ENCODE assay signal across 1 cellular context in genomic region chr6:20401403-20402180, GRCh38.
TF ChIP-seq lines count a peak whose summit lies in the region.

Gene E2F3, plus strand, starts transcription at chr6:20401879. Its CDS starts 354 bp downstream, at chr6:20402233.

TF ChIP-seq in A549, 52 proteins besides CTCF, POLR2A, EP300 and RAD21 (continued from another document):
- TF ChIP-seq HES2 (IDR thresholded peaks at IDR 0.05) (no peak), EHF (CRISPR knock-in tag; IDR thresholded peaks at IDR 0.05) (no peak), CHD4 (IDR thresholded peaks at IDR 0.05; ENCODE audit: borderline replicate concordance) (no peak), POLR2AphosphoS2 (conservative IDR thresholded peaks at IDR 0.05; ENCODE audit: low read length) (no peak), MAX (IDR thresholded peaks at IDR 0.05) (no peak; the same call in 1 of the 2 replicates), HOXB13 (CRISPR knock-in tag; IDR thresholded peaks at IDR 0.05; ENCODE audit: low read depth) (no peak), PHF8 (IDR thresholded peaks at IDR 0.05; ENCODE audit: borderline replicate concordance, low read depth) (peak; percentile 65), CEBPB (IDR thresholded peaks at IDR 0.05) (no peak), CHD2 (IDR thresholded peaks at IDR 0.05; ENCODE audit: low read length, partially characterized antibody) (no peak)
